8 cellular contexts compared by ENCODE assay signal in the genomic region with DNA sequence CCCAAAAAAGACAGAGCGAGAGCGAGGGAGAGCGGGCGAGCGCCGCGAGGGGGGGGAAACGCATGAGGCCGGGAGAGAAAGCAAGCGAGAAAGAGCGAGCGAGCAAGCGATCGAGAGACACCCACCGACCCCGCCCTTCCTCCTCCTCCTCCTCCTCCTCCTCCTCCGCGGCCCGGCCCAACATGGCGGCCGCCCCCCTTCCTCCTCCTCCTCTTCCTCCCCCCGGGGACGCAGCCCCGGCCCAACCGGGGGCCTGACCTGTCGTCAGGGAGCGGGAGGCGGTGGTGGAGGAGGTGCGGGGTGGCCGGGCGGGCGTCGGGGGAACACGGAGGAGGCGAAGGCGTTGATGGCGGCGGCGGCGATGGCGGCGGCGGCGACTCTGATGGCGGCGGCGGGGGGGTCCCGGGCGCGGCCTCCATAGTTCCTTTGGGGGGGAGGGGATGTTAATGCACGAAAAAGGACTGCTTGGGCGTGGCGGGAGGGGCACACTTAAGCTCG. TPM values are rescaled to one million over a fixed set of nuclear protein-coding genes. Genes with fewer than 3 reads are reported as not detected.
DNase-seq lines count a peak whose midpoint lies in the region; ATAC-seq and TF ChIP-seq lines count a peak whose summit lies in the region.

No MANE protein-coding gene starts in this region.

- H3K27me3 ChIP-seq in HAP-1 (ENCODE audit: low read depth) (no peaks in the 10 kb centered on the region), ascending aorta (no peaks in the 10 kb centered on the region), aorta (ENCODE audit: control insufficient read depth in 1 of 2, insufficient read depth in 2 of 2, low read length in 1 of 2) (no peaks in the 10 kb centered on the region)

- H3K4me1 ChIP-seq in HAP-1 = peaks cover 25% of the 10 kb centered on the region
- H3K4me1 ChIP-seq in ascending aorta = peaks cover 0 to 22% of the 10 kb centered on the region in 2 donors
- H3K4me1 ChIP-seq in aorta (ENCODE audit: control insufficient read depth in 1 of 2, insufficient read depth in 2 of 2, low read length in 2 of 2) = no peaks in the 10 kb centered on the region

- WGBS in aorta, 2 donors = 1% methylated on average over 36 to 54 of the region's 54 CpGs

- TF ChIP-seq CTCF in ascending aorta (IDR thresholded peaks at IDR 0.05) = no peak

- H3K4me3 ChIP-seq in HAP-1 (peak overlapping the region; percentile 77), ascending aorta (peak overlapping the region; percentile 87 to 97), aorta (ENCODE audit: low read length in 2 of 2) (peak overlapping the region; percentile 77 to 97)

- ATAC-seq in aorta (ENCODE audit: low FRiP score) = peak; percentile 75

- in situ Hi-C loops in HAP-1 (cut with MboI; ENCODE audit: low sequenced_read_pairs) = no loop called here

- no peaks in the 10 kb centered on the region for H3K9me3 ChIP-seq in HAP-1
- H3K9me3 ChIP-seq in ascending aorta = no peaks in the 10 kb centered on the region
- no peaks in the 10 kb centered on the region for H3K9me3 ChIP-seq in aorta (ENCODE audit: control insufficient read depth, low read length)

- DNase-seq in DMS 273 treated with DMSO at 0.1 percent for 48 hours (lab: John Stamatoyannopoulos, UW) (peak; percentile 42), HAP-1 (ENCODE audit: low spot score in 2 of 2) (peak; percentile 92 to 96), NCI-H1436 treated with DMSO at 0.1 percent for 48 hours (lab: John Stamatoyannopoulos, UW) (peak; percentile 29), T-helper 9 cell (peak; percentile 75), ascending aorta (ENCODE audit: low spot score in 2 of 2) (peak in 1 of 2 donors; percentile 86), hippocampal formation (lab: John Stamatoyannopoulos, UW) (peak; percentile 58 to 76), retina (peak; percentile 85), aorta (peak; percentile 94)

- H3K27ac ChIP-seq in ascending aorta (peak overlapping the region; percentile 100), aorta (ENCODE audit: low read depth in 1 of 2, low read length in 2 of 2) (peak overlapping the region; percentile 99 to 100)

- intact Hi-C loops in ascending aorta (cut with DNase I) (no loop called here), aorta (cut with DNase I) (loop anchor here (5.0 to 10.0 kb wide), 2 partner anchors 35 to 257 kb away; partner anchors contain the start of gene AP2S1 (in 1 of the 2))

- H3K36me3 ChIP-seq in HAP-1 (replicated peaks) = no peaks in the 10 kb centered on the region; the same call in 1 of the 2 replicates
- no peaks in the 10 kb centered on the region for H3K36me3 ChIP-seq in ascending aorta
- H3K36me3 ChIP-seq in aorta (ENCODE audit: control insufficient read depth in 1 of 2, insufficient read depth in 2 of 2, low read length in 1 of 2) = no peaks in the 10 kb centered on the region

RNA-seq across cellular contexts. Expression of gene ZC3H4, which starts 1.4 kb away (rescaled TPM):
- total RNA-seq in ascending aorta (24.6 TPM), aorta (10 to 100 TPM; 33.9 to 34.6 TPM)
- polyA plus RNA-seq in aorta = 10 to 100 TPM in 1 of 2 donors, 1 to 10 TPM in 1; 5.7 to 10.4 TPM

RNA-seq across cellular contexts. Expression of gene SAE1, which starts 18.4 kb away (rescaled TPM):
- 54.4 TPM for total RNA-seq in ascending aorta
- total RNA-seq in aorta = 10 to 100 TPM; 44.5 to 64.9 TPM
- polyA plus RNA-seq in aorta = 10 to 100 TPM; 49.5 to 59.0 TPM
